In the genomic region with DNA sequence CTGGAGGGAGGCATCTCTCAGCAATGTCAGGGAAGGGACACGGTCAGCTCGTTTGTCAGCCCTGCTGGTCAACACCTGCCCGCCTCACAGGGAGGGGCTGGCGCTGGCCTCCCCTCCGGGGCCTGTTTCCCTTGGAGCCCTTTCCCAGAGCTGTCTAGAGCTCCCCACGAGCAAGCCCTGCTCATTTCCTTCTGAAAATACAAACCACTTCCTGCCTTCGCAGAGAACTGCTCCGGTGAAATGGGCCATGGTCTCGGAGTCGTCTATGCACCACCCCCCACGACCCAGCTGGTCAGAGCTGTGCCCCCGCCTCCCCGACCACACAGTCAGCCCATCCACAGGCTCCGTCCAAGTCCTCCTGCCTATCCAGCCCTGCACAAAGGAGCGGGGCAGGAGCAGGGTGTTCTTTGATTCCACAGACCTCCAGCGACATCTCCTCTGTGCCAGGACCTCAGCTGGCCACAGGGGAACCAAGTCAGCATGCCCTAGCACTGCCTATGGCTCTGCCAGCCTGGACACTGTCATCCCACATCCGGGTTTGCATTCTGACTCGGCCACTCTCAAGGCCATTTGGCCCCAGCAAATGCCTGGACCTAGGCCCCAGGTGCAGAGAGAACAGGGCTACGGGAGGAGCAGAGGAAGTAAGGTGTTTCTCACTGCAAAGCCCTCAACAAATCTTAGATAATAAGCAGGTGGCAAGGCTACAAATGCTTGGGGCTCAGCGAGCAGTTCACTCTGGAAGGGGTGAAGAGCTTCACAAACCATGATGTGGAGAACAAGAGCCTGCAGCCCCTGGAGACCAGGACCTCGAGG, we compare ENCODE assay signal across 13 cellular contexts.
A peak's percentile ranks its signal among the peaks of the same experiment; 100 is the strongest.
DNase-seq lines count a peak whose midpoint lies in the region; ATAC-seq and TF ChIP-seq lines count a peak whose summit lies in the region.
"Had no signal": no experiment of that assay in that cellular context is flagged by ENCODE, and none has a peak within 500 bp of the region (broad histone marks: within the 10 kb centered on the region; RNA-seq: fewer than 3 reads in every experiment).

No MANE protein-coding gene starts in this region.

- ATAC-seq in activated T-helper 17 cell treated with anti-CD3 and anti-CD28 coated beads, Interleukin-2, amount 50 U/mL, for 72 hours (replicated peaks): peak; percentile 67
- ATAC-seq in naive B cell (ENCODE audit: low read depth in 2 of 2): no peak
- ATAC-seq in GM21447 (IDR thresholded peaks at IDR 0.05; ENCODE audit: unreplicated experiment): no peak
- no peak for ATAC-seq in HG03520 (IDR thresholded peaks at IDR 0.05; ENCODE audit: unreplicated experiment)
- ATAC-seq: Right ventricle myocardium inferior had no signal

- H3K4me3 Mint-ChIP-seq in activated T-helper 17 cell treated with anti-CD3 and anti-CD28 coated beads, Interleukin-2, amount 50 U/mL, for 72 hours: peak overlapping the region; percentile 69
- peak overlapping the region in 6 of 8 donors; percentile 42 to 78 (median 60) for H3K4me3 Mint-ChIP-seq in naive B cell
- H3K4me3 Mint-ChIP-seq: neural crest cell had no signal

- peak overlapping the region; percentile 85 for H3K27ac Mint-ChIP-seq in activated T-helper 17 cell treated with anti-CD3 and anti-CD28 coated beads, Interleukin-2, amount 50 U/mL, for 72 hours
- peak overlapping the region in 1 of 6 donors; percentile 81 for H3K27ac Mint-ChIP-seq in naive B cell

- no peak for TF ChIP-seq CTCF in DOHH2 (IDR thresholded peaks at IDR 0.05; ENCODE audit: low read depth, low read length, poor library complexity, severe bottlenecking)
- TF ChIP-seq CTCF in NB4 (IDR thresholded peaks at IDR 0.05; ENCODE audit: low read depth, low read length): no peak
- no peak for TF ChIP-seq CTCF in GM13977 (IDR thresholded peaks at IDR 0.05; ENCODE audit: extremely low read depth, insufficient read depth, missing control alignments)

- H3K9me2 ChIP-seq in DOHH2 (replicated peaks; ENCODE audit: control insufficient read depth, low read length): no peaks in the 10 kb centered on the region

- H3K79me2 ChIP-seq in DOHH2 (ENCODE audit: control insufficient read depth, low read length): no peaks in the 10 kb centered on the region

- DNase-seq in NB4 (ENCODE audit: low read depth) (peak; percentile 40), naive B cell (no peak), GM13977 (ENCODE audit: low spot score) (no peak), H4 (ENCODE audit: low spot score) (no peak)
- DNase-seq: NCI-H1930, substantia nigra had no signal

- no peaks in the 10 kb centered on the region for H3F3A ChIP-seq in DOHH2 (ENCODE audit: control insufficient read depth, insufficient read depth)

- peaks cover 24% of the 10 kb centered on the region for H3K4me1 ChIP-seq in DOHH2 (ENCODE audit: control insufficient read depth, low read length)
- H3K4me1 ChIP-seq: breast epithelium had no signal

- no peaks in the 10 kb centered on the region for H3K9me3 Mint-ChIP-seq in activated T-helper 17 cell treated with anti-CD3 and anti-CD28 coated beads, Interleukin-2, amount 50 U/mL, for 72 hours
- H3K9me3 Mint-ChIP-seq in naive B cell: no peaks in the 10 kb centered on the region
- H3K9me3 Mint-ChIP-seq: neural crest cell had no signal

- no peaks in the 10 kb centered on the region for H3K9me3 ChIP-seq in DOHH2 (ENCODE audit: control insufficient read depth, insufficient read depth, low read length)
- H3K9me3 ChIP-seq: breast epithelium had no signal

- no peaks in the 10 kb centered on the region for H4K20me1 ChIP-seq in DOHH2 (ENCODE audit: control insufficient read depth, insufficient read depth, low read depth, low read length)

- H3K4me1 Mint-ChIP-seq in activated T-helper 17 cell treated with anti-CD3 and anti-CD28 coated beads, Interleukin-2, amount 50 U/mL, for 72 hours: peaks cover 35% of the 10 kb centered on the region
- peaks cover 25 to 31% (median 25%) of the 10 kb centered on the region in 3 donors for H3K4me1 Mint-ChIP-seq in naive B cell
- H3K4me1 Mint-ChIP-seq: neural crest cell had no signal

- H3K27me3 Mint-ChIP-seq in activated T-helper 17 cell treated with anti-CD3 and anti-CD28 coated beads, Interleukin-2, amount 50 U/mL, for 72 hours: no peaks in the 10 kb centered on the region
- peaks cover 0 to 7% (median 0%) of the 10 kb centered on the region in 3 donors for H3K27me3 Mint-ChIP-seq in naive B cell

- peaks cover 21% of the 10 kb centered on the region for H3K27me3 ChIP-seq in DOHH2 (ENCODE audit: control insufficient read depth, low read length)
- H3K27me3 ChIP-seq: breast epithelium had no signal

- H3K36me3 Mint-ChIP-seq in activated T-helper 17 cell treated with anti-CD3 and anti-CD28 coated beads, Interleukin-2, amount 50 U/mL, for 72 hours (ENCODE audit: low read depth): no peaks in the 10 kb centered on the region
- no peaks in the 10 kb centered on the region for H3K36me3 Mint-ChIP-seq in naive B cell

- in situ Hi-C loops in GM13977 (cut with MboI; ENCODE audit: low pct_unique_long_range_greater_than_20kb, low sequenced_read_pairs, unreplicated experiment): no loop called here

- no peaks in the 10 kb centered on the region for H3K36me3 ChIP-seq in DOHH2 (ENCODE audit: control insufficient read depth, low read length)
- H3K36me3 ChIP-seq: breast epithelium had no signal

- H3K4me3 ChIP-seq in DOHH2 (ENCODE audit: low read length) (0 out of 2 replicates have a peak overlapping the region, but pooled peaks have one; percentile 10), NB4 (ENCODE audit: low read depth, low read length) (no peak overlapping the region)
- H3K4me3 ChIP-seq: breast epithelium had no signal

- no peak overlapping the region for H3K27ac ChIP-seq in DOHH2 (ENCODE audit: low read depth, low read length)
- H3K27ac ChIP-seq: breast epithelium had no signal

- H3K4me2 ChIP-seq in DOHH2 (ENCODE audit: low read length): peak overlapping the region; percentile 51

- no peak for TF ChIP-seq POLR2A in NB4 (IDR thresholded peaks at IDR 0.05; ENCODE audit: extremely low read depth, insufficient read length)
